Comparison of ENCODE assay signal across 8 cellular contexts in the genomic region with DNA sequence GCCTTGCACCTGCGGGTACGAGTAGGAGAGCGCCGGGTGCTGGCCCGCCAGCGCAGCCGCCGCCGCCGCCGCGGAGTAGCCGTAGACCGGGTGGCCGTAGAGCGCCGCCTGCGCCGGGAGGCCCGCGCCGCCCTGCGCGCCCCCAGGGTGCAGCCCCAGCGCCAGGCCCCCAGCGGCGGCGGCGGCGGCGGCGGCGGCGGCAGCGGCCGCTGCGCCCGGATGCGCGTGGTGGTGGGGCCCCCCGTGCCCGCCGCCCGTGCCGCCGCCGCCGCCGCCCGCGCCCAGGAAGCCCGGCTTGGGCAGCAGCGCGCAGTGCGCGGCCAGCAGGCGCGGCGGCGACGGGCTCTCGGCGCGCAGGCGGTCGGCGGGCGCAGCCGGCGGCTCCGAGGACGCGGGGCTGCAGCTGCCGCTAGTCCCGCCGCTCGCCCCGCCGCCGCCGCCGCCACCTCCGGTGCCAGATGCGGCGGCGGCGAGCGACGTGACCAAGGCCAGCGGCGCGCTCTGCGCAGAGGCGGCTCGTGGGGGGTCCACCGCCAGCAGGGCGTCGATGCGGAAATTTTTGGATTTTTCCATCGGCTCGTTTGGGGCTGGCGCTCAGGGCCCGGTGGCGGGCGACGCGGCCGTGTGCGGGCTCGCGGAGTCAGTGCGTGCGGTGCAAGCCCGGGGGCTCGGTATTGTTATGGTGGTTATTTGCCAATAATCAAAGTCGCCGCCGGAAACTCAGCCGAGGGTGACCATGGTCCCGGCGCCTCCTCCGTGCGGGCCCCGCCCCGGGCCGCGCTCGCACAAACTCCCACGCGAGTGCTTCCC. TPM values are rescaled to one million over a fixed set of nuclear protein-coding genes. Genes with fewer than 3 reads are reported as not detected.
DNase-seq lines count a peak whose midpoint lies in the region; ATAC-seq, FAIRE-seq and TF ChIP-seq lines count a peak whose summit lies in the region.

No MANE protein-coding gene starts in this region.

- H3K9me3 Mint-ChIP-seq in activated T-helper 17 cell treated with anti-CD3 and anti-CD28 coated beads, Interleukin-2, amount 50 U/mL, for 72 hours = no peaks in the 10 kb centered on the region

- TF ChIP-seq RAD21 in A549 (conservative IDR thresholded peaks at IDR 0.05 in 1 of 2, IDR thresholded peaks at IDR 0.05 in 1 of 2) = no peak

- H3K4me3 Mint-ChIP-seq in activated T-helper 17 cell treated with anti-CD3 and anti-CD28 coated beads, Interleukin-2, amount 50 U/mL, for 72 hours = no peak overlapping the region

- peak overlapping the region; percentile 89 for H3K4me2 ChIP-seq in A549

- H3K36me3 Mint-ChIP-seq in activated T-helper 17 cell treated with anti-CD3 and anti-CD28 coated beads, Interleukin-2, amount 50 U/mL, for 72 hours (ENCODE audit: low read depth) = peaks cover under 1% of the 10 kb centered on the region

- peaks cover 8% of the 10 kb centered on the region for H3K4me1 Mint-ChIP-seq in activated T-helper 17 cell treated with anti-CD3 and anti-CD28 coated beads, Interleukin-2, amount 50 U/mL, for 72 hours

- POLR2A ChIA-PET in A549 (lab: Yijun Ruan, JAX) = interaction anchor here (0.5 to 1.1 kb wide), 6 partner anchors 10 to 1971 kb away, joined by 3 to 8 read pairs (median 3); partner anchors contain the start of gene LMBR1

- H3K9me3 ChIP-seq in A549 (no peaks in the 10 kb centered on the region), mesodermal cell (ENCODE audit: control insufficient read depth, low read length) (no peaks in the 10 kb centered on the region)

- H3K36me3 ChIP-seq in mesodermal cell (ENCODE audit: control insufficient read depth, insufficient read depth, low read length) = no peaks in the 10 kb centered on the region

- peak overlapping the region; percentile 96 for H3K4me3 ChIP-seq in A549
- peak overlapping the region; percentile 34 for H3K4me3 ChIP-seq in mesodermal cell (ENCODE audit: extremely low read depth, insufficient read depth, low read length, poor library complexity, severe bottlenecking)

- ATAC-seq in A549 = peak; percentile 35 to 56
- ATAC-seq in GM18873 (IDR thresholded peaks at IDR 0.05; ENCODE audit: low FRiP score, unreplicated experiment) = peak; percentile 38
- ATAC-seq in HG03066 (IDR thresholded peaks at IDR 0.05; ENCODE audit: low read depth, unreplicated experiment) = peak; percentile 19
- peak; percentile 7 for ATAC-seq in activated T-helper 17 cell treated with anti-CD3 and anti-CD28 coated beads, Interleukin-2, amount 50 U/mL, for 72 hours (replicated peaks)

- no peak for FAIRE-seq in A549 (lab: Jason Lieb, UNC)

- no CpG with 5 or more reads among the region's 130 CpGs for WGBS in A549 (ENCODE audit: missing lambda C conversion rate)
- 0 to 1% methylated on average over 70 to 104 of the region's 130 CpGs for WGBS in mesodermal cell (ENCODE audit: insufficient coverage in 2 of 2), 2 experiments

- TF ChIP-seq CTCF in A549 (IDR thresholded peaks at IDR 0.05) = no peak

- H3K27ac Mint-ChIP-seq in activated T-helper 17 cell treated with anti-CD3 and anti-CD28 coated beads, Interleukin-2, amount 50 U/mL, for 72 hours = no peak overlapping the region

- peaks cover 24% of the 10 kb centered on the region for H3K4me1 ChIP-seq in A549
- H3K4me1 ChIP-seq in mesodermal cell (ENCODE audit: control insufficient read depth, insufficient read depth, low read length, poor library complexity, severe bottlenecking) = peaks cover 3% of the 10 kb centered on the region

- H3K27ac ChIP-seq in A549 (peak overlapping the region; percentile 92 to 93), mesodermal cell (ENCODE audit: low read depth, low read length, severe bottlenecking) (no peak overlapping the region)

- CTCF ChIA-PET in A549 (lab: Yijun Ruan, JAX) = interaction anchor here (0.5 to 1.4 kb wide), 4 partner anchors 13 to 170 kb away, joined by 3 to 4 read pairs (median 3); no protein-coding TSS in a partner anchor

- no peak for TF ChIP-seq EP300 in A549 (IDR thresholded peaks at IDR 0.05)

- DNase-seq in A549 (ENCODE audit: low read depth in 1 of 2, low spot score in 1 of 2) = peak in 1 of 2 experiments; percentile 60
- no peak for DNase-seq in mucosa of gallbladder (ENCODE audit: low spot score)
- DNase-seq in stimulated activated naive CD4-positive, alpha-beta T cell treated with Interleukin-2 at 50 U/mL for 16 hours (lab: John Stamatoyannopoulos, UW) = no peak
- DNase-seq in NCI-H446 treated with DMSO at 0.1 percent for 48 hours (lab: John Stamatoyannopoulos, UW) = no peak

- peaks cover 56% of the 10 kb centered on the region for H3K27me3 Mint-ChIP-seq in activated T-helper 17 cell treated with anti-CD3 and anti-CD28 coated beads, Interleukin-2, amount 50 U/mL, for 72 hours

- no peak for TF ChIP-seq POLR2A in A549 (IDR thresholded peaks at IDR 0.05; ENCODE audit: low read length)

TF ChIP-seq in A549, 52 proteins besides CTCF, POLR2A, EP300 and RAD21:
- TF ChIP-seq ZC3H11A (IDR thresholded peaks at IDR 0.05) (no peak), KDM1A (IDR thresholded peaks at IDR 0.05; ENCODE audit: low read depth) (no peak), PHF8 (IDR thresholded peaks at IDR 0.05; ENCODE audit: borderline replicate concordance, low read depth) (0 out of 2 replicates have a peak, but pooled peaks have one; percentile 47), RFX5 (IDR thresholded peaks at IDR 0.05) (no peak), HMGXB4 (CRISPR knock-in tag; IDR thresholded peaks at IDR 0.05; ENCODE audit: borderline replicate concordance) (no peak), RARB (CRISPR knock-in tag; IDR thresholded peaks at IDR 0.05) (no peak), FOSL2 (IDR thresholded peaks at IDR 0.05) (no peak), FOSL2 (CRISPR knock-in tag; IDR thresholded peaks at IDR 0.05) (no peak)
- TF ChIP-seq, protein P1, sequence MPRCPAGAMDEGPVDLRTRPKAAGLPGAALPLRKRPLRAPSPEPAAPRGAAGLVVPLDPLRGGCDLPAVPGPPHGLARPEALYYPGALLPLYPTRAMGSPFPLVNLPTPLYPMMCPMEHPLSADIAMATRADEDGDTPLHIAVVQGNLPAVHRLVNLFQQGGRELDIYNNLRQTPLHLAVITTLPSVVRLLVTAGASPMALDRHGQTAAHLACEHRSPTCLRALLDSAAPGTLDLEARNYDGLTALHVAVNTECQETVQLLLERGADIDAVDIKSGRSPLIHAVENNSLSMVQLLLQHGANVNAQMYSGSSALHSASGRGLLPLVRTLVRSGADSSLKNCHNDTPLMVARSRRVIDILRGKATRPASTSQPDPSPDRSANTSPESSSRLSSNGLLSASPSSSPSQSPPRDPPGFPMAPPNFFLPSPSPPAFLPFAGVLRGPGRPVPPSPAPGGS (IDR thresholded peaks at IDR 0.05) = no peak

RNA-seq across cellular contexts. Expression of gene MNX1, which starts 0.5 kb away (rescaled TPM):
- polyA plus RNA-seq in A549 (2011; rRNA removed) (0.67 and 0.70 TPM in 2 replicates), A549 (2017; fragmentation: RNase III; extraction: RNeasy Plus Mini Kit Qiagen cat#74134 plus additional on column Dnase treatment) (3.1 to 4.5 TPM (median 4.2 TPM) in 3 replicates)
- 1.5 and 1.8 TPM in 2 replicates for polyA plus RNA-seq in A549 (2012; cell fraction: cytosol; rRNA removed)
- polyA plus RNA-seq in A549 (2012; cell fraction: nucleus; rRNA removed) = 3.2 TPM in 2 replicates
- polyA minus RNA-seq in A549 (2011; rRNA and poly(A)+ RNA removed) = 0.88 and 1.0 TPM in 2 replicates
- not detected for total RNA-seq in activated T-helper 17 cell treated with anti-CD3 and anti-CD28 coated beads, Interleukin-2, amount 50 U/mL, for 72 hours
- not detected for polyA plus RNA-seq in mesodermal cell (2013, experiment 1 of 2)
- polyA plus RNA-seq in mesodermal cell (2013, experiment 2 of 2) = not detected
- total RNA-seq in mucosa of gallbladder = 15.4 TPM

Comparison
In these comparisons a context has a peak if more than half of its experiments do, and no peak if none do; other contexts are left out.
1. RNA of gene MNX1, which starts 0.5 kb away (total RNA-seq): 15.4 TPM in mucosa of gallbladder (single experiment); not detected in activated T-helper 17 cell treated with anti-CD3 and anti-CD28 coated beads, Interleukin-2, amount 50 U/mL, for 72 hours; every median in the first group is over 10 times any median in the second.
2. Peak in every context shown above with its lines, with median percentiles within 50 percentile points of each other: ATAC-seq.